1 cellular context compared by ENCODE assay signal in genomic region chr7:105012503-105013282, GRCh38.
TF ChIP-seq lines count a peak whose summit lies in the region.

No MANE protein-coding gene starts in this region.

TF ChIP-seq in K562, 482 proteins besides CTCF, POLR2A, EP300 and RAD21 (continued from another document and continues in another):
- TF ChIP-seq ESRRA (IDR thresholded peaks at IDR 0.05; ENCODE audit: borderline replicate concordance, low read depth) (peak; percentile 97), KDM2B (CRISPR knock-in tag; IDR thresholded peaks at IDR 0.05) (0 out of 2 replicates have a peak, but pooled peaks have one; percentile 70), OTX1 (CRISPR knock-in tag; IDR thresholded peaks at IDR 0.05) (peak; percentile 6; the same call in 1 of the 2 replicates), SRSF7 (optimal IDR thresholded peaks at IDR 0.05; ENCODE audit: low read depth, low read length) (no peak), ESRRB (CRISPR knock-in tag; IDR thresholded peaks at IDR 0.05; ENCODE audit: borderline replicate concordance) (no peak), ZNF76 (CRISPR knock-in tag; IDR thresholded peaks at IDR 0.05; ENCODE audit: borderline replicate concordance) (no peak), ZEB2 (IDR thresholded peaks at IDR 0.05) (peak; percentile 87), E2F5 (CRISPR knock-in tag; IDR thresholded peaks at IDR 0.05) (peak; percentile 58; the same call in 1 of the 2 replicates), POLR2G (IDR thresholded peaks at IDR 0.05; ENCODE audit: low read depth, low read length) (peak; percentile 94), ZNF444 (CRISPR knock-in tag; IDR thresholded peaks at IDR 0.05) (peak; percentile 85), HDAC3 (IDR thresholded peaks at IDR 0.05; ENCODE audit: borderline replicate concordance, partially characterized antibody) (no peak), CREB3L1 (IDR thresholded peaks at IDR 0.05; ENCODE audit: borderline replicate concordance, low read depth) (peak; percentile 93; the same call in 1 of the 2 replicates), ERF (CRISPR knock-in tag; IDR thresholded peaks at IDR 0.05) (peak; percentile 23; the same call in 1 of the 2 replicates), ZFPM2 (CRISPR knock-in tag; IDR thresholded peaks at IDR 0.05) (no peak), DEAF1 (CRISPR knock-in tag; IDR thresholded peaks at IDR 0.05) (no peak), ZNF583 (CRISPR knock-in tag; IDR thresholded peaks at IDR 0.05) (no peak), MTA1 (IDR thresholded peaks at IDR 0.05; ENCODE audit: borderline replicate concordance) (peak; percentile 89; the same call in 1 of the 2 replicates), CHD2 (IDR thresholded peaks at IDR 0.05; ENCODE audit: low read depth, low read length) (peak; percentile 82), TBP (optimal IDR thresholded peaks at IDR 0.05; ENCODE audit: low read depth, low read length) (no peak), RCOR1 (IDR thresholded peaks at IDR 0.05; ENCODE audit: borderline replicate concordance in 1 of 2, low read depth in 2 of 2, low read length in 2 of 2) (peak; percentile 88 to 93), CCNT2 (IDR thresholded peaks at IDR 0.05; ENCODE audit: borderline replicate concordance, extremely low read depth, insufficient read length, low read depth, low read length) (peak; percentile 100), RBM39 (optimal IDR thresholded peaks at IDR 0.05; ENCODE audit: low read depth, low read length) (no peak), ZBTB8A (IDR thresholded peaks at IDR 0.05; ENCODE audit: partially characterized antibody) (no peak), GATA2 (CRISPR knock-in tag; IDR thresholded peaks at IDR 0.05) (peak; percentile 6; the same call in 1 of the 2 replicates), ZBTB26 (CRISPR knock-in tag; IDR thresholded peaks at IDR 0.05) (peak; percentile 25), ZNF197 (CRISPR knock-in tag; IDR thresholded peaks at IDR 0.05; ENCODE audit: low read depth) (no peak), IRF1 (CRISPR knock-in tag; IDR thresholded peaks at IDR 0.05; ENCODE audit: borderline replicate concordance) (no peak; the same call in none of the 2 replicates), ID3 (CRISPR knock-in tag; IDR thresholded peaks at IDR 0.05) (no peak), ID3 (tag; IDR thresholded peaks at IDR 0.05) (peak; percentile 86; the same call in 1 of the 2 replicates), KLF6 (CRISPR knock-in tag; IDR thresholded peaks at IDR 0.05; ENCODE audit: borderline replicate concordance) (peak; percentile 94), UBTF (IDR thresholded peaks at IDR 0.05; ENCODE audit: borderline replicate concordance in 1 of 2, low read depth in 2 of 2, low read length in 2 of 2) (no peak), NFIC (IDR thresholded peaks at IDR 0.05) (peak; percentile 100), SMAD2 (IDR thresholded peaks at IDR 0.05; ENCODE audit: low read depth, low read length) (no peak), ZNF551 (CRISPR knock-in tag; IDR thresholded peaks at IDR 0.05) (no peak), KLF13 (tag; IDR thresholded peaks at IDR 0.05; ENCODE audit: borderline replicate concordance, low read depth) (peak; percentile 10; the same call in 1 of the 2 replicates), TAF1 (IDR thresholded peaks at IDR 0.05; ENCODE audit: control insufficient read depth, extremely low read depth, insufficient read depth, low read length, severe bottlenecking) (peak; percentile 97), ZNF23 (CRISPR knock-in tag; IDR thresholded peaks at IDR 0.05) (peak; percentile 94), NCOR1 (IDR thresholded peaks at IDR 0.05) (no peak), ARID2 (IDR thresholded peaks at IDR 0.05) (no peak; the same call in 1 of the 2 replicates), SRSF3 (IDR thresholded peaks at IDR 0.05; ENCODE audit: insufficient read depth, low read length) (no peak), ARID3B (CRISPR knock-in tag; IDR thresholded peaks at IDR 0.05; ENCODE audit: borderline replicate concordance) (no peak), PPARD (CRISPR knock-in tag; IDR thresholded peaks at IDR 0.05) (no peak), ZNF592 (IDR thresholded peaks at IDR 0.05) (no peak), SPI1 (IDR thresholded peaks at IDR 0.05; ENCODE audit: borderline replicate concordance, low read depth, low read length) (peak; percentile 81), ZNF586 (CRISPR knock-in tag; conservative IDR thresholded peaks at IDR 0.05) (no peak; the same call in 1 of the 2 replicates), NUFIP1 (IDR thresholded peaks at IDR 0.05; ENCODE audit: partially characterized antibody) (no peak), EGR1 (conservative IDR thresholded peaks at IDR 0.05) (peak; percentile 100), ZNF398 (CRISPR knock-in tag; IDR thresholded peaks at IDR 0.05) (no peak), SLC30A9 (CRISPR knock-in tag; IDR thresholded peaks at IDR 0.05) (0 out of 2 replicates have a peak, but pooled peaks have one; percentile 17)
